7 cellular contexts compared by ENCODE assay signal in genomic region chr13:113208424-113209335, GRCh38. TPM values are rescaled to one million over a fixed set of nuclear protein-coding genes. Genes with fewer than 3 reads are reported as not detected.
DNase-seq lines count a peak whose midpoint lies in the region; ATAC-seq and TF ChIP-seq lines count a peak whose summit lies in the region.

TSS of gene PCID2 (minus strand) at chr13:113208669. CDS start at chr13:113208634, 35 bp downstream.

- peak; percentile 53 for DNase-seq in NCI-H187 treated with DMSO at 0.1 percent for 48 hours (lab: John Stamatoyannopoulos, UW)
- DNase-seq in T-helper 9 cell: peak; percentile 83
- peak; percentile 67 for DNase-seq in astrocyte of the cerebellum (ENCODE audit: low read depth)
- peak; percentile 96 for DNase-seq in hepatocyte (ENCODE audit: low spot score)
- peak; percentile 61 for DNase-seq in retinal pigment epithelial cell (ENCODE audit: low read depth)

- peaks cover 35% of the 10 kb centered on the region for H4K20me1 ChIP-seq in hepatocyte (ENCODE audit: insufficient read depth, poor library complexity, severe bottlenecking)

- H3K4me3 ChIP-seq in astrocyte of the cerebellum (ENCODE audit: low read depth, low read length) (peak within 1 kb of the TSS; percentile 92), hepatocyte (peak within 1 kb of the TSS; percentile 100), retinal pigment epithelial cell (ENCODE audit: low read length) (peak within 1 kb of the TSS; percentile 83)

- 1% methylated on average over 56 of the region's 102 CpGs for WGBS in hepatocyte (ENCODE audit: low lambda C conversion rate, missing lambda C conversion rate)

- peak; percentile 81 for TF ChIP-seq POLR2A in GM18505 (IDR thresholded peaks at IDR 0.05; ENCODE audit: borderline replicate concordance, extremely low read depth, insufficient read depth, insufficient read length)

- H3K79me2 ChIP-seq in hepatocyte: peaks cover 85% of the 10 kb centered on the region

- no peaks in the 10 kb centered on the region for H3K36me3 ChIP-seq in hepatocyte (replicated peaks; ENCODE audit: insufficient read depth, low read depth)

- H3K9me2 ChIP-seq in hepatocyte (replicated peaks; ENCODE audit: insufficient read depth): no peaks in the 10 kb centered on the region

- peak; percentile 71 for ATAC-seq in GM18505 (IDR thresholded peaks at IDR 0.05; ENCODE audit: unreplicated experiment)
- ATAC-seq in HG02938 (IDR thresholded peaks at IDR 0.05; ENCODE audit: unreplicated experiment): peak; percentile 67

- H3K4me2 ChIP-seq in hepatocyte: peak within 1 kb of the TSS; percentile 94

- peak within 1 kb of the TSS; percentile 99 for H2AFZ ChIP-seq in hepatocyte

- H3K27ac ChIP-seq in hepatocyte: peak within 1 kb of the TSS; percentile 100

- H3K4me1 ChIP-seq in hepatocyte (ENCODE audit: insufficient read depth): peaks cover 21% of the 10 kb centered on the region

- TF ChIP-seq CTCF in astrocyte of the cerebellum (IDR thresholded peaks at IDR 0.05; ENCODE audit: low read depth, low read length, missing control alignments): no peak
- TF ChIP-seq CTCF in hepatocyte (IDR thresholded peaks at IDR 0.05; ENCODE audit: poor library complexity): no peak
- no peak for TF ChIP-seq CTCF in retinal pigment epithelial cell (conservative IDR thresholded peaks at IDR 0.05; ENCODE audit: low read depth, low read length)

- no peaks in the 10 kb centered on the region for H3K27me3 ChIP-seq in hepatocyte

- in situ Hi-C loops in astrocyte of the cerebellum (cut with HindIII; ENCODE audit: low sequenced_read_pairs): no loop called here

- H3K9me3 ChIP-seq in hepatocyte (ENCODE audit: low read depth): no peaks in the 10 kb centered on the region

RNA-seq across cellular contexts. Expression of gene PCID2, which starts in this region (rescaled TPM):
- total RNA-seq in hepatocyte: 55.4 and 64.9 TPM in 2 replicates
- 42.3 and 47.5 TPM in 2 replicates for polyA plus RNA-seq in hepatocyte

Comparison
In these comparisons a context has a peak if more than half of its experiments do, and no peak if none do; other contexts are left out.
1. Peak in every context shown above with its lines: DNase-seq, ATAC-seq, H3K4me3 ChIP-seq and H3K27ac ChIP-seq.